26 cellular contexts compared by ENCODE assay signal in genomic region chr3:139732729-139733128, GRCh38. TPM values are rescaled to one million over a fixed set of nuclear protein-coding genes. Genes with fewer than 3 reads are reported as not detected.
A peak's percentile ranks its signal among the peaks of the same experiment; 100 is the strongest.
DNase-seq lines count a peak whose midpoint lies in the region; ATAC-seq and TF ChIP-seq lines count a peak whose summit lies in the region.
"Had no signal": no experiment of that assay in that cellular context is flagged by ENCODE, and none has a peak within 500 bp of the region (broad histone marks: within the 10 kb centered on the region; RNA-seq: fewer than 3 reads in every experiment).

No MANE protein-coding gene starts in this region.

- no peaks in the 10 kb centered on the region for H3K9me3 ChIP-seq in sigmoid colon
- H3K9me3 ChIP-seq: HAP-1, Peyer's patch had no signal

- DNase-seq in DMS 273 treated with DMSO at 0.1 percent for 48 hours (lab: John Stamatoyannopoulos, UW) (peak; percentile 30), NCI-H2029 treated with DMSO at 0.1 percent for 48 hours (lab: John Stamatoyannopoulos, UW) (peak; percentile 43), NCI-H524 treated with DMSO at 0.1 percent for 48 hours (lab: John Stamatoyannopoulos, UW) (peak; percentile 39), fibroblast of gingiva (ENCODE audit: low read depth) (peak; percentile 13), T-helper 2 cell (no peak), sigmoid colon (no peak)
- DNase-seq: C1 segment of cervical spinal cord; CD4-positive, alpha-beta memory T cell; COR-L47; DMS79 treated with DMSO at 0.1 percent for 48 hours; GF-D8; GOT3; HFFc6; IMR-90; KG1; NCI-H1048; NCI-H1417; NCI-H1694; NCI-H2081 treated with DMSO at 0.1 percent for 48 hours; NCI-H345; NCI-H526; Peyer's patch; SHP77 treated with DMSO at 0.1 percent for 48 hours; T-helper 1 cell had no signal

- H3K27ac ChIP-seq in sigmoid colon = no peak overlapping the region
- H3K27ac ChIP-seq: Peyer's patch had no signal

- intact Hi-C loops in sigmoid colon (cut with DNase I) = no loop called here

- H3K27me3 ChIP-seq in sigmoid colon = no peaks in the 10 kb centered on the region
- H3K27me3 ChIP-seq: Peyer's patch had no signal

- H3K4me1 ChIP-seq in sigmoid colon = no peaks in the 10 kb centered on the region
- H3K4me1 ChIP-seq: HAP-1, Peyer's patch had no signal

- TF ChIP-seq EP300 in sigmoid colon (IDR thresholded peaks at IDR 0.05) = no peak

- H3K36me3 ChIP-seq in sigmoid colon = no peaks in the 10 kb centered on the region
- H3K36me3 ChIP-seq: HAP-1, Peyer's patch had no signal

- ATAC-seq in HG03457 (IDR thresholded peaks at IDR 0.05; ENCODE audit: unreplicated experiment) = no peak

- 46 to 84% methylated on average over 1 of the region's 1 CpG for WGBS in sigmoid colon, 2 donors

- TF ChIP-seq CTCF in sigmoid colon (IDR thresholded peaks at IDR 0.05) = no peak

- no peak for TF ChIP-seq POLR2A in sigmoid colon (IDR thresholded peaks at IDR 0.05)

- H3K4me3 ChIP-seq in sigmoid colon = no peak overlapping the region
- H3K4me3 ChIP-seq: HAP-1, Peyer's patch had no signal

RNA-seq across cellular contexts. Expression of gene NMNAT3, which starts 55.0 kb away (rescaled TPM):
- 10 to 100 TPM in 3 of 4 donors, 1 to 10 TPM in 1; 6.8 to 24.6 (median 11.7) TPM for total RNA-seq in sigmoid colon
- polyA plus RNA-seq in sigmoid colon = 10 to 100 TPM in 1 of 3 donors, 1 to 10 TPM in 2; 3.4 to 10.8 (median 4.6) TPM

Comparison
In these comparisons a context has a peak if more than half of its experiments do, and no peak if none do; other contexts are left out.
1. DNase-seq: peak in DMS 273 treated with DMSO at 0.1 percent for 48 hours (single experiment), NCI-H2029 treated with DMSO at 0.1 percent for 48 hours (single experiment), NCI-H524 treated with DMSO at 0.1 percent for 48 hours (single experiment) and fibroblast of gingiva (single experiment); none in T-helper 2 cell (0 of 5) and sigmoid colon (single experiment).